11 cellular contexts compared by ENCODE assay signal in genomic region chr1:187790724-187791123, GRCh38.
"Had no signal": no experiment of that assay in that cellular context is flagged by ENCODE, and none has a peak within 500 bp of the region (broad histone marks: within the 10 kb centered on the region; RNA-seq: fewer than 3 reads in every experiment).

No MANE protein-coding gene starts in this region.

- H3K9me3 ChIP-seq: HAP-1 had no signal

- H3K36me3 ChIP-seq: HAP-1 had no signal

- FAIRE-seq: H1, H54 had no signal

- ATAC-seq: GM23338, HCT116 had no signal

- H3K4me3 ChIP-seq: GM23248, GM23338, HAP-1 had no signal

- DNase-seq: GM23248, GOT3, H7, H9, HCEC 1CT, HFFc6 had no signal

- H3K27ac ChIP-seq: GM23248 had no signal

- H3K4me1 ChIP-seq: HAP-1 had no signal
